8 cellular contexts compared by ENCODE assay signal in genomic region chr9:128341435-128341849, GRCh38. TPM values are rescaled to one million over a fixed set of nuclear protein-coding genes. Genes with fewer than 3 reads are reported as not detected.
DNase-seq lines count a peak whose midpoint lies in the region; ATAC-seq and TF ChIP-seq lines count a peak whose summit lies in the region.

No MANE protein-coding gene starts in this region.

- H3K4me3 ChIP-seq in BLaER1 treated with 17β-estradiol and CSF1 and Interleukin-3, amounts not matched to agents 10 nM and 100 nM: peak overlapping the region; percentile 71 to 90 (median 82)
- H3K4me3 ChIP-seq in lower leg skin (ENCODE audit: low read depth, poor library complexity, severe bottlenecking): peak overlapping the region; percentile 58

- TF ChIP-seq POLR2A in lower leg skin (IDR thresholded peaks at IDR 0.05): no peak

- no peak for ATAC-seq in GM19397 (IDR thresholded peaks at IDR 0.05; ENCODE audit: unreplicated experiment)

- H3K27me3 Mint-ChIP-seq in dendritic cell treated with granulocyte-macrophage colony-stimulating factor and Interleukin-4, amounts not matched to agents 40 ng/mL and 50 ng/mL, for 4 days: no peaks in the 10 kb centered on the region

- intact Hi-C loops in dendritic cell treated with granulocyte-macrophage colony-stimulating factor and Interleukin-4, amounts not matched to agents 40 ng/mL and 50 ng/mL, for 4 days (cut with micrococcal nuclease): no loop called here
- intact Hi-C loops in lower leg skin (cut with DNase I; ENCODE audit: low total_unique reads): loop anchor here (5.0 kb wide), 1 partner anchor 54 kb away; no protein-coding TSS in a partner anchor

- peak overlapping the region; percentile 93 to 99 (median 99) for H3K4me2 ChIP-seq in BLaER1 treated with 17β-estradiol and CSF1 and Interleukin-3, amounts not matched to agents 10 nM and 100 nM

- H3K9me3 Mint-ChIP-seq in dendritic cell treated with granulocyte-macrophage colony-stimulating factor and Interleukin-4, amounts not matched to agents 40 ng/mL and 50 ng/mL, for 4 days: no peaks in the 10 kb centered on the region

- DNase-seq in H4 (ENCODE audit: low spot score) (peak; percentile 65), NCI-H345 (lab: John Stamatoyannopoulos, UW) (peak; percentile 68), lower leg skin (ENCODE audit: low spot score in 2 of 2) (peak; percentile 56 to 89)
- DNase-seq in activated CD4-positive, alpha-beta T cell treated with anti-CD3 and anti-CD28 coated beads for 4 hours: peak; percentile 62 to 70
- DNase-seq in stimulated activated CD4-positive, alpha-beta T cell treated with anti-CD3 and anti-CD28 coated beads, TNF-alpha, amount 100 ng/mL, for 4 hours (ENCODE audit: low read depth in 3 of 3): peak; percentile 23 to 55 (median 43)

- H3K4me3 Mint-ChIP-seq in dendritic cell treated with granulocyte-macrophage colony-stimulating factor and Interleukin-4, amounts not matched to agents 40 ng/mL and 50 ng/mL, for 4 days: peak overlapping the region; percentile 94

- H4K20me1 ChIP-seq in BLaER1 treated with 17β-estradiol and CSF1 and Interleukin-3, amounts not matched to agents 10 nM and 100 nM: peaks cover 0 to 27% (median 14%) of the 10 kb centered on the region in 11 experiments; a peak in 10 of 22 replicates

- H3K27ac ChIP-seq in BLaER1 treated with 17β-estradiol and CSF1 and Interleukin-3, amounts not matched to agents 10 nM and 100 nM: peak overlapping the region in 2 of 11 experiments; percentile 68 to 70; a peak in 2 of 22 replicates

- no peaks in the 10 kb centered on the region for H3K9me3 ChIP-seq in BLaER1 treated with 17β-estradiol and CSF1 and Interleukin-3, amounts not matched to agents 10 nM and 100 nM (replicated peaks in 1 of 11)

- peaks cover 39% of the 10 kb centered on the region for H3K36me3 Mint-ChIP-seq in dendritic cell treated with granulocyte-macrophage colony-stimulating factor and Interleukin-4, amounts not matched to agents 40 ng/mL and 50 ng/mL, for 4 days (ENCODE audit: low read depth)

- TF ChIP-seq CTCF in lower leg skin (IDR thresholded peaks at IDR 0.05): no peak

- peaks cover 38 to 47% (median 44%) of the 10 kb centered on the region in 11 experiments for H3K36me3 ChIP-seq in BLaER1 treated with 17β-estradiol and CSF1 and Interleukin-3, amounts not matched to agents 10 nM and 100 nM

- H3K9ac ChIP-seq in BLaER1 treated with 17β-estradiol and CSF1 and Interleukin-3, amounts not matched to agents 10 nM and 100 nM: peak overlapping the region; percentile 68 to 87 (median 82)

- no peaks in the 10 kb centered on the region for H3K27me3 ChIP-seq in BLaER1 treated with 17β-estradiol and CSF1 and Interleukin-3, amounts not matched to agents 10 nM and 100 nM

- peak overlapping the region; percentile 89 for H3K27ac Mint-ChIP-seq in dendritic cell treated with granulocyte-macrophage colony-stimulating factor and Interleukin-4, amounts not matched to agents 40 ng/mL and 50 ng/mL, for 4 days

- 30% methylated on average over 13 of the region's 13 CpGs for WGBS in lower leg skin, 2 donors

- H3K4me1 Mint-ChIP-seq in dendritic cell treated with granulocyte-macrophage colony-stimulating factor and Interleukin-4, amounts not matched to agents 40 ng/mL and 50 ng/mL, for 4 days (ENCODE audit: low read depth): peaks cover 7% of the 10 kb centered on the region

- peaks cover 0 to 16% (median 12%) of the 10 kb centered on the region in 10 experiments; a peak in 15 of 20 replicates for H3K4me1 ChIP-seq in BLaER1 treated with 17β-estradiol and CSF1 and Interleukin-3, amounts not matched to agents 10 nM and 100 nM

RNA-seq across cellular contexts. Expression of gene SLC27A4, which starts 1.1 kb away (rescaled TPM):
- total RNA-seq in H4 (2014; rRNA removed; shearing (Covaris generic)): 15.1 and 21.9 TPM in 2 replicates
- 100 to 1,000 TPM in 1 of 4 donors, 10 to 100 TPM in 3; 64.7 to 105 (median 73.3) TPM for total RNA-seq in lower leg skin

RNA-seq across cellular contexts. Expression of gene COQ4, which starts 18.8 kb away (rescaled TPM):
- total RNA-seq in H4 (2014; rRNA removed; shearing (Covaris generic)): 39.6 and 46.3 TPM in 2 replicates
- total RNA-seq in lower leg skin: 100 to 1,000 TPM in 2 of 4 donors, 10 to 100 TPM in 2; 80.4 to 120 (median 99.4) TPM

RNA-seq across cellular contexts. Expression of gene TRUB2, which starts 19.2 kb away (rescaled TPM):
- 13.8 and 15.6 TPM in 2 replicates for total RNA-seq in H4 (2014; rRNA removed; shearing (Covaris generic))
- 10 to 100 TPM; 10.8 to 13.9 (median 11.5) TPM for total RNA-seq in lower leg skin

RNA-seq across cellular contexts. Expression of gene URM1, which starts 29.7 kb away (rescaled TPM):
- total RNA-seq in H4 (2014; rRNA removed; shearing (Covaris generic)): 52.3 and 71.9 TPM in 2 replicates
- 10 to 100 TPM; 24.3 to 37.7 (median 31.1) TPM for total RNA-seq in lower leg skin
